18 cellular contexts compared by ENCODE assay signal in genomic region chr11:103892603-103893002, GRCh38.
DNase-seq lines count a peak whose midpoint lies in the region; ATAC-seq and TF ChIP-seq lines count a peak whose summit lies in the region.
"Had no signal": no experiment of that assay in that cellular context is flagged by ENCODE, and none has a peak within 500 bp of the region (broad histone marks: within the 10 kb centered on the region; RNA-seq: fewer than 3 reads in every experiment).

No MANE protein-coding gene starts in this region.

- in situ Hi-C loops in gastrocnemius medialis (cut with MboI; ENCODE audit: low sequenced_read_pairs in 4 of 4): no loop called here

- TF ChIP-seq POLR2A in stomach (IDR thresholded peaks at IDR 0.05) (no peak), gastrocnemius medialis (IDR thresholded peaks at IDR 0.05) (no peak)

- TF ChIP-seq EP300 in stomach (IDR thresholded peaks at IDR 0.05): no peak

- POLR2A ChIA-PET in WTC11 (lab: Charles Lee): no interaction called here
- POLR2A ChIA-PET in naive thymus-derived CD8-positive, alpha-beta T cell (lab: Charles Lee): no interaction called here

- CTCF ChIA-PET in WTC11 (lab: Charles Lee): no interaction called here

- DNase-seq in AG10803 (ENCODE audit: low read depth): peak; percentile 53
- peak; percentile 90 for DNase-seq in HT1080 (ENCODE audit: low read depth)
- no peak for DNase-seq in WTC11 (ENCODE audit: low spot score)
- DNase-seq in iris pigment epithelial cell (ENCODE audit: low read depth): peak; percentile 77
- no peak for DNase-seq in stomach
- no peak for DNase-seq in gastrocnemius medialis
- DNase-seq in naive thymus-derived CD8-positive, alpha-beta T cell: no peak
- DNase-seq: activated CD8-positive, alpha-beta T cell treated with anti-CD3 and anti-CD28 coated beads for 36 hours; activated naive CD4-positive, alpha-beta T cell; GF-D8; NCI-H2107; stimulated activated naive CD4-positive, alpha-beta T cell had no signal

- 74 to 88% (median 85%) methylated on average over 5 of the region's 5 CpGs for WGBS in stomach, 5 donors

- H3K9me3 Mint-ChIP-seq in WTC11: peaks cover 16% of the 10 kb centered on the region
- H3K9me3 Mint-ChIP-seq in naive thymus-derived CD8-positive, alpha-beta T cell: peaks cover 0 to 22% (median 11%) of the 10 kb centered on the region in 9 donors

- H3K4me1 Mint-ChIP-seq in WTC11: peaks cover 6% of the 10 kb centered on the region
- H3K4me1 Mint-ChIP-seq in naive thymus-derived CD8-positive, alpha-beta T cell: peaks cover 0 to 6% (median 0%) of the 10 kb centered on the region in 4 donors
- H3K4me1 Mint-ChIP-seq: central memory CD8-positive, alpha-beta T cell had no signal

- H3K27me3 ChIP-seq in stomach (no peaks in the 10 kb centered on the region), gastrocnemius medialis (no peaks in the 10 kb centered on the region)

- TF ChIP-seq CTCF in AG10803 (conservative IDR thresholded peaks at IDR 0.05; ENCODE audit: low read length): no peak
- no peak for TF ChIP-seq CTCF in WTC11 (IDR thresholded peaks at IDR 0.05)
- no peak for TF ChIP-seq CTCF in stomach (IDR thresholded peaks at IDR 0.05)
- TF ChIP-seq CTCF in gastrocnemius medialis (IDR thresholded peaks at IDR 0.05 in 4 of 5, conservative IDR thresholded peaks at IDR 0.05 in 1 of 5): no peak

- H3K4me1 ChIP-seq in stomach: no peaks in the 10 kb centered on the region
- H3K4me1 ChIP-seq in gastrocnemius medialis: no peaks in the 10 kb centered on the region
- H3K4me1 ChIP-seq: prostate gland had no signal

- H3K9me3 ChIP-seq in stomach (peaks cover 0 to 9% (median 5%) of the 10 kb centered on the region in 4 donors), gastrocnemius medialis (no peaks in the 10 kb centered on the region)
- H3K9me3 ChIP-seq: prostate gland had no signal

- no peak overlapping the region for H3K27ac Mint-ChIP-seq in WTC11
- H3K27ac Mint-ChIP-seq in naive thymus-derived CD8-positive, alpha-beta T cell: no peak overlapping the region
- H3K27ac Mint-ChIP-seq: activated CD8-positive, alpha-beta T cell treated with anti-CD3 and anti-CD28 coated beads for 36 hours; T-helper 1 cell treated with Interleukin-12 subunit alpha and Interleukin-12 subunit beta and Interleukin-4 antibody, amounts not matched to agents 30 μg/mL and 1 μg/mL, for 36 hours had no signal

- H3K36me3 Mint-ChIP-seq in WTC11: no peaks in the 10 kb centered on the region
- no peaks in the 10 kb centered on the region for H3K36me3 Mint-ChIP-seq in naive thymus-derived CD8-positive, alpha-beta T cell

- H3K4me3 ChIP-seq in AG10803 (ENCODE audit: low read length) (no peak overlapping the region), stomach (no peak overlapping the region), gastrocnemius medialis (no peak overlapping the region)
- H3K4me3 ChIP-seq: prostate gland had no signal

- intact Hi-C loops in stomach (cut with DNase I; ENCODE audit: low total_unique reads): no loop called here
- intact Hi-C loops in gastrocnemius medialis (cut with DNase I; ENCODE audit: low total_unique reads): no loop called here

- ATAC-seq in WTC11 (peak; percentile 55), gastrocnemius medialis (no peak), HG02571 (IDR thresholded peaks at IDR 0.05; ENCODE audit: unreplicated experiment) (no peak)
- no peak for ATAC-seq in naive thymus-derived CD8-positive, alpha-beta T cell
- ATAC-seq: activated CD8-positive, alpha-beta T cell treated with anti-CD3 and anti-CD28 coated beads for 36 hours had no signal

- no peaks in the 10 kb centered on the region for H3K27me3 Mint-ChIP-seq in WTC11 (ENCODE audit: low read depth)
- peaks cover 0 to 8% (median 0%) of the 10 kb centered on the region in 5 donors for H3K27me3 Mint-ChIP-seq in naive thymus-derived CD8-positive, alpha-beta T cell
- H3K27me3 Mint-ChIP-seq: activated CD8-positive, alpha-beta T cell treated with anti-CD3 and anti-CD28 coated beads for 36 hours; central memory CD8-positive, alpha-beta T cell had no signal

- H3K36me3 ChIP-seq in stomach: no peaks in the 10 kb centered on the region
- H3K36me3 ChIP-seq in gastrocnemius medialis: no peaks in the 10 kb centered on the region
- H3K36me3 ChIP-seq: prostate gland had no signal

- H3K27ac ChIP-seq in stomach (no peak overlapping the region), gastrocnemius medialis (no peak overlapping the region)
- H3K27ac ChIP-seq: epithelial cell of prostate, KMS-11, prostate gland had no signal

- H3K4me3 Mint-ChIP-seq in WTC11: no peak overlapping the region
- H3K4me3 Mint-ChIP-seq in naive thymus-derived CD8-positive, alpha-beta T cell: no peak overlapping the region
- H3K4me3 Mint-ChIP-seq: activated CD8-positive, alpha-beta T cell treated with anti-CD3 and anti-CD28 coated beads for 36 hours; central memory CD8-positive, alpha-beta T cell; T-helper 1 cell treated with Interleukin-12 subunit alpha and Interleukin-12 subunit beta and Interleukin-4 antibody, amounts not matched to agents 30 μg/mL and 1 μg/mL, for 36 hours had no signal

TF ChIP-seq in WTC11, 78 proteins besides CTCF, POLR2A, EP300 and RAD21:
- no peak for TF ChIP-seq OVOL2 (CRISPR knock-in tag; IDR thresholded peaks at IDR 0.05; ENCODE audit: borderline replicate concordance)

Comparison
In these comparisons a context has a peak if more than half of its experiments do, and no peak if none do; other contexts are left out.
1. DNase-seq: peak in AG10803 (single experiment), HT1080 (single experiment) and iris pigment epithelial cell (single experiment); none in WTC11 (single experiment), stomach (single experiment), gastrocnemius medialis (0 of 2) and naive thymus-derived CD8-positive, alpha-beta T cell (0 of 10).